Comparison of ENCODE assay signal across 20 cellular contexts in the genomic region with DNA sequence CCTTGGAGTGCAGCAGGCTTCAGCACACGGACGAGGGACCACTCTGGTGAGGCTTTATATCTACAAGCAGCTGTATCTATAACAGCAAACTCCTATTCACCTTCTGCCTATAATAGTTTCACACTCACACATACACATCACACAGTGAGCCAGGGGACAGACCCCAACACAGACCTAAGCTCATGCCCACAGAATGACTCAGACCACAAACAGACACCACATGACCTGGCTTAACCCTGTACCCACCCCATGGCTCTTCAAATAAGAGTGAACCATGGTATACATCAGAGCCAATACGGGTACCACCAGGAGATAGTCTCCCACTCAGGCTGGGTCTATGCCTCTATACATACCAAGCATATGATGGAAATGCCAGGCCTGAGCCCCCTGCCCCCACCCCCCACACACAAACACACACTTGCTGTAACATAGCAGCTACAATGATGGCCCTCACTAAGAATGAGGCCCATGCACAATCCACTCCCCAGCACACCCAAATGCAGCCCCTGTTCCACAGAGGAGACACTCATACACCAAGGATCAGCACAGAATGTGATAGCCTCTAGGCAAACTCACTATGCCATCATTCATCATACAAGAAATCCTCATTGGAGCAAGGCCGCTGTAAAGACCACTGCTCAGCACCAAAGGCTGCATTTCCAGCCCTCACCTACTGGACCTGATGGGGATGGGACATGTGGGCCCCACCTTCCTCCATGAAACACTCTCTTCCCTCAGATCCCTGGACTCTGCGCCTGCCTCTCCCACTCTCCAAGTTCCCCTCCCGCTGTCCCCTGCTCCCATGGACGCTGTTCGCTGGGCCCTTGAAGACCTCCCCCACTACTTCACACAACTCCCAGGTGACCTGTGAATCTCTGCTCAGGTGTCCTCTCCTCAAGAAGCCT.
DNase-seq lines count a peak whose midpoint lies in the region; ATAC-seq and TF ChIP-seq lines count a peak whose summit lies in the region.
"Had no signal": no experiment of that assay in that cellular context is flagged by ENCODE, and none has a peak within 500 bp of the region (broad histone marks: within the 10 kb centered on the region; RNA-seq: fewer than 3 reads in every experiment).

No MANE protein-coding gene starts in this region.

- CTCF ChIA-PET in activated CD4-positive, alpha-beta memory T cell treated with anti-CD3 and anti-CD28 coated beads for 36 hours (lab: Charles Lee), result no interaction called here
- CTCF ChIA-PET in activated CD4-positive, alpha-beta memory T cell treated with anti-CD3 and anti-CD28 coated beads, Interleukin-2, amount 10 ng/mL, durations not matched to agents 7 days and 5 days (lab: Charles Lee), result no interaction called here

- H3K27me3 ChIP-seq in endodermal cell (ENCODE audit: control insufficient read depth, insufficient read depth, low read length, poor library complexity, severe bottlenecking) (no peaks in the 10 kb centered on the region), uterus (no peaks in the 10 kb centered on the region)
- H3K27me3 ChIP-seq: cardiac muscle cell had no signal

- no peak for TF ChIP-seq POLR2A in uterus (IDR thresholded peaks at IDR 0.05)

- H3K4me1 Mint-ChIP-seq in activated CD4-positive, alpha-beta memory T cell treated with anti-CD3 and anti-CD28 coated beads for 36 hours (ENCODE audit: low read depth), result no peaks in the 10 kb centered on the region
- no peaks in the 10 kb centered on the region for H3K4me1 Mint-ChIP-seq in activated CD4-positive, alpha-beta memory T cell treated with anti-CD3 and anti-CD28 coated beads, Interleukin-2, amount 10 ng/mL, durations not matched to agents 7 days and 5 days
- H3K4me1 Mint-ChIP-seq in endodermal cell, result peaks cover 2% of the 10 kb centered on the region
- H3K4me1 Mint-ChIP-seq in stimulated activated naive B cell treated with anti-CD40 and anti-IgM and Interleukin-4, amounts not matched to agents 10 μg/mL and 1 μg/mL and 100 μg/mL, for 72 hours, result peaks cover 9 to 11% of the 10 kb centered on the region in 2 donors
- H3K4me1 Mint-ChIP-seq: CD8-positive, alpha-beta memory T cell had no signal

- no peak overlapping the region for H3K27ac ChIP-seq in endodermal cell (ENCODE audit: low read depth, low read length)
- no peak overlapping the region for H3K27ac ChIP-seq in uterus
- H3K27ac ChIP-seq: cardiac muscle cell, lower lobe of right lung had no signal

- H3K9me3 Mint-ChIP-seq in activated CD4-positive, alpha-beta memory T cell treated with anti-CD3 and anti-CD28 coated beads for 36 hours, result no peaks in the 10 kb centered on the region
- no peaks in the 10 kb centered on the region for H3K9me3 Mint-ChIP-seq in activated CD4-positive, alpha-beta memory T cell treated with anti-CD3 and anti-CD28 coated beads, Interleukin-2, amount 10 ng/mL, durations not matched to agents 7 days and 5 days
- H3K9me3 Mint-ChIP-seq in endodermal cell, result peaks cover 34% of the 10 kb centered on the region
- H3K9me3 Mint-ChIP-seq in stimulated activated naive B cell treated with anti-CD40 and anti-IgM and Interleukin-4, amounts not matched to agents 10 μg/mL and 1 μg/mL and 100 μg/mL, for 72 hours, result no peaks in the 10 kb centered on the region
- H3K9me3 Mint-ChIP-seq: CD8-positive, alpha-beta memory T cell had no signal

- POLR2A ChIA-PET in activated CD4-positive, alpha-beta memory T cell treated with anti-CD3 and anti-CD28 coated beads for 36 hours (lab: Charles Lee), result no interaction called here
- POLR2A ChIA-PET in activated CD4-positive, alpha-beta memory T cell treated with anti-CD3 and anti-CD28 coated beads, Interleukin-2, amount 10 ng/mL, durations not matched to agents 7 days and 5 days (lab: Charles Lee), result no interaction called here

- H3K4me3 Mint-ChIP-seq in activated CD4-positive, alpha-beta memory T cell treated with anti-CD3 and anti-CD28 coated beads for 36 hours, result no peak overlapping the region
- H3K4me3 Mint-ChIP-seq in activated CD4-positive, alpha-beta memory T cell treated with anti-CD3 and anti-CD28 coated beads, Interleukin-2, amount 10 ng/mL, durations not matched to agents 7 days and 5 days, result no peak overlapping the region
- no peak overlapping the region for H3K4me3 Mint-ChIP-seq in endodermal cell
- H3K4me3 Mint-ChIP-seq in stimulated activated naive B cell treated with anti-CD40 and anti-IgM and Interleukin-4, amounts not matched to agents 10 μg/mL and 1 μg/mL and 100 μg/mL, for 72 hours, result no peak overlapping the region
- H3K4me3 Mint-ChIP-seq: CD8-positive, alpha-beta memory T cell had no signal

- H3K9me3 ChIP-seq in endodermal cell (ENCODE audit: control insufficient read depth, low read length), result no peaks in the 10 kb centered on the region
- H3K9me3 ChIP-seq in uterus, result no peaks in the 10 kb centered on the region
- H3K9me3 ChIP-seq: lower lobe of right lung had no signal

- peak; percentile 11 for DNase-seq in activated CD4-positive, alpha-beta memory T cell treated with anti-CD3 and anti-CD28 coated beads for 36 hours
- DNase-seq in activated CD4-positive, alpha-beta memory T cell treated with anti-CD3 and anti-CD28 coated beads, Interleukin-2, amount 10 ng/mL, durations not matched to agents 7 days and 5 days, result no peak
- DNase-seq in HT1080 (ENCODE audit: low read depth), result peak; percentile 53
- DNase-seq in endodermal cell, result peak; percentile 18
- DNase-seq in stimulated activated naive B cell treated with anti-CD40 and anti-IgM and Interleukin-4, amounts not matched to agents 10 μg/mL and 1 μg/mL and 100 μg/mL, for 72 hours, result no peak
- no peak for DNase-seq in T-helper 9 cell
- no peak for DNase-seq in GF-D8 (lab: John Stamatoyannopoulos, UW)
- DNase-seq in uterus, result no peak
- DNase-seq: ACHN; activated CD8-positive, alpha-beta memory T cell treated with anti-CD3 and anti-CD28 coated beads for 24 hours; activated gamma-delta T cell treated with Interleukin-2 at 50 U/mL for 16 hours; CD8-positive, alpha-beta memory T cell; effector CD8-positive, alpha-beta T cell; H7; lower lobe of right lung; stimulated activated CD4-positive, alpha-beta T cell treated with anti-CD3 and anti-CD28 coated beads, Interleukin-4, amount 100 ng/mL, for 4 hours; T1000 had no signal

- H3K4me1 ChIP-seq in endodermal cell (ENCODE audit: control insufficient read depth, insufficient read depth, low read length), result no peaks in the 10 kb centered on the region
- no peaks in the 10 kb centered on the region for H3K4me1 ChIP-seq in uterus
- H3K4me1 ChIP-seq: lower lobe of right lung had no signal

- WGBS in endodermal cell (ENCODE audit: insufficient coverage in 1 of 2, insufficient read length in 1 of 2), 2 experiments, result 95% methylated on average over 4 of the region's 8 CpGs; no CpG with 5 or more reads in 1 of the 2 experiments

- H3K36me3 ChIP-seq in endodermal cell (ENCODE audit: control insufficient read depth, insufficient read depth, low read length) (no peaks in the 10 kb centered on the region), uterus (no peaks in the 10 kb centered on the region)
- H3K36me3 ChIP-seq: cardiac muscle cell, lower lobe of right lung had no signal

- no peaks in the 10 kb centered on the region for H3K36me3 Mint-ChIP-seq in activated CD4-positive, alpha-beta memory T cell treated with anti-CD3 and anti-CD28 coated beads for 36 hours
- no peaks in the 10 kb centered on the region for H3K36me3 Mint-ChIP-seq in activated CD4-positive, alpha-beta memory T cell treated with anti-CD3 and anti-CD28 coated beads, Interleukin-2, amount 10 ng/mL, durations not matched to agents 7 days and 5 days (ENCODE audit: low read depth)
- no peaks in the 10 kb centered on the region for H3K36me3 Mint-ChIP-seq in endodermal cell (ENCODE audit: low read depth)
- H3K36me3 Mint-ChIP-seq in stimulated activated naive B cell treated with anti-CD40 and anti-IgM and Interleukin-4, amounts not matched to agents 10 μg/mL and 1 μg/mL and 100 μg/mL, for 72 hours, result no peaks in the 10 kb centered on the region
- H3K36me3 Mint-ChIP-seq: CD8-positive, alpha-beta memory T cell had no signal

- intact Hi-C loops in activated CD4-positive, alpha-beta memory T cell treated with anti-CD3 and anti-CD28 coated beads for 36 hours (cut with micrococcal nuclease), result no loop called here
- intact Hi-C loops in uterus (cut with DNase I; ENCODE audit: low total_unique reads), result no loop called here

- H3K4me3 ChIP-seq in endodermal cell (ENCODE audit: low read length) (no peak overlapping the region), uterus (no peak overlapping the region)
- H3K4me3 ChIP-seq: cardiac muscle cell, lower lobe of right lung had no signal

- TF ChIP-seq CTCF in endodermal cell (conservative IDR thresholded peaks at IDR 0.05), result no peak
- TF ChIP-seq CTCF in uterus (IDR thresholded peaks at IDR 0.05), result no peak

- H3K9ac ChIP-seq in endodermal cell (ENCODE audit: extremely low read depth, low read length, poor library complexity, severe bottlenecking), result no peak overlapping the region

- H3K27me3 Mint-ChIP-seq in activated CD4-positive, alpha-beta memory T cell treated with anti-CD3 and anti-CD28 coated beads for 36 hours, result no peaks in the 10 kb centered on the region
- no peaks in the 10 kb centered on the region for H3K27me3 Mint-ChIP-seq in activated CD4-positive, alpha-beta memory T cell treated with anti-CD3 and anti-CD28 coated beads, Interleukin-2, amount 10 ng/mL, durations not matched to agents 7 days and 5 days
- H3K27me3 Mint-ChIP-seq in endodermal cell (ENCODE audit: insufficient read depth), result no peaks in the 10 kb centered on the region
- H3K27me3 Mint-ChIP-seq in stimulated activated naive B cell treated with anti-CD40 and anti-IgM and Interleukin-4, amounts not matched to agents 10 μg/mL and 1 μg/mL and 100 μg/mL, for 72 hours, result no peaks in the 10 kb centered on the region

- H3K27ac Mint-ChIP-seq in activated CD4-positive, alpha-beta memory T cell treated with anti-CD3 and anti-CD28 coated beads for 36 hours, result no peak overlapping the region
- H3K27ac Mint-ChIP-seq in activated CD4-positive, alpha-beta memory T cell treated with anti-CD3 and anti-CD28 coated beads, Interleukin-2, amount 10 ng/mL, durations not matched to agents 7 days and 5 days, result no peak overlapping the region
- no peak overlapping the region for H3K27ac Mint-ChIP-seq in endodermal cell
- H3K27ac Mint-ChIP-seq in stimulated activated naive B cell treated with anti-CD40 and anti-IgM and Interleukin-4, amounts not matched to agents 10 μg/mL and 1 μg/mL and 100 μg/mL, for 72 hours, result no peak overlapping the region
- H3K27ac Mint-ChIP-seq: CD8-positive, alpha-beta memory T cell had no signal

- ATAC-seq in stimulated activated naive B cell treated with anti-CD40 and anti-IgM and Interleukin-4, amounts not matched to agents 10 μg/mL and 1 μg/mL and 100 μg/mL, for 72 hours (replicated peaks), result peak; percentile 72 to 82
- ATAC-seq: Right ventricle myocardium inferior, sciatic nerve had no signal

Comparison
In these comparisons a context has a peak if more than half of its experiments do, and no peak if none do; other contexts are left out.
1. DNase-seq: peak in activated CD4-positive, alpha-beta memory T cell treated with anti-CD3 and anti-CD28 coated beads for 36 hours (single experiment), HT1080 (single experiment) and endodermal cell (single experiment); none in activated CD4-positive, alpha-beta memory T cell treated with anti-CD3 and anti-CD28 coated beads, Interleukin-2, amount 10 ng/mL, durations not matched to agents 7 days and 5 days (single experiment), stimulated activated naive B cell treated with anti-CD40 and anti-IgM and Interleukin-4, amounts not matched to agents 10 μg/mL and 1 μg/mL and 100 μg/mL, for 72 hours (single experiment), T-helper 9 cell (single experiment), GF-D8 (single experiment) and uterus (0 of 2).